29 cellular contexts compared by ENCODE assay signal in genomic region chr10:35063837-35064454, GRCh38.
"Had no signal": no experiment of that assay in that cellular context is flagged by ENCODE, and none has a peak within 500 bp of the region (broad histone marks: within the 10 kb centered on the region; RNA-seq: fewer than 3 reads in every experiment).

No MANE protein-coding gene starts in this region.

- H3K27me3 ChIP-seq: gastrocnemius medialis, neural progenitor cell, suprapubic skin, tibial artery had no signal

- H3K4me2 ChIP-seq: neural progenitor cell had no signal

- H3K36me3 Mint-ChIP-seq: natural killer cell had no signal

- H3K9me3 ChIP-seq: gastrocnemius medialis, suprapubic skin, tibial artery had no signal

- ATAC-seq: activated CD8-positive, alpha-beta memory T cell treated with anti-CD3 and anti-CD28 coated beads, Interleukin-2, amount 10 ng/mL, durations not matched to agents 7 days and 5 days; activated CD8-positive, alpha-beta T cell treated with anti-CD3 and anti-CD28 coated beads, Interleukin-2, amount 10 ng/mL, durations not matched to agents 7 days and 5 days; activated naive CD4-positive, alpha-beta T cell treated with anti-CD3 and anti-CD28 coated beads, Interleukin-2, amount 50 U/mL, for 72 hours; activated T-cell treated with anti-CD3 and anti-CD28 coated beads, Interleukin-2, amount 50 U/mL, for 72 hours; gastrocnemius medialis; left cardiac atrium; left ventricle myocardium superior; natural killer cell; right cardiac atrium had no signal

- FAIRE-seq: colon, endometrium, islet of Langerhans had no signal

- H2AFZ ChIP-seq: neural progenitor cell had no signal

- H3K27ac ChIP-seq: gastrocnemius medialis, neural progenitor cell, suprapubic skin, tibial artery had no signal

- H3K9me3 Mint-ChIP-seq: activated B cell treated with CpG ODN at 0.5 μM for 24 hours; activated naive CD4-positive, alpha-beta T cell treated with anti-CD3 and anti-CD28 coated beads, Interleukin-2, amount 50 U/mL, for 72 hours; activated T-cell treated with anti-CD3 and anti-CD28 coated beads, Interleukin-2, amount 50 U/mL, for 72 hours; natural killer cell; neural progenitor cell; T-helper 1 cell treated with Interleukin-12 subunit alpha and Interleukin-12 subunit beta and Interleukin-4 antibody, amounts not matched to agents 30 μg/mL and 1 μg/mL, for 36 hours had no signal

- H3K4me3 ChIP-seq: gastrocnemius medialis, neural progenitor cell, suprapubic skin, tibial artery had no signal

- H3K4me1 ChIP-seq: gastrocnemius medialis, neural progenitor cell, suprapubic skin, tibial artery had no signal

- DNase-seq: activated B cell treated with CpG ODN at 0.5 μM for 24 hours; activated CD4-positive, alpha-beta T cell treated with anti-CD3 and anti-CD28 coated beads, Interleukin-2, amount 50 U/mL, for 1 hour; activated CD8-positive, alpha-beta memory T cell treated with anti-CD3 and anti-CD28 coated beads, Interleukin-2, amount 10 ng/mL, durations not matched to agents 7 days and 5 days; activated CD8-positive, alpha-beta T cell treated with anti-CD3 and anti-CD28 coated beads, Interleukin-2, amount 10 ng/mL, durations not matched to agents 7 days and 5 days; activated naive CD4-positive, alpha-beta T cell; activated T-cell treated with anti-CD3 and anti-CD28 coated beads, Interleukin-2, amount 50 U/mL, for 72 hours; dermis blood vessel endothelial cell; effector CD8-positive, alpha-beta T cell; gastrocnemius medialis; glutamatergic neuron; left cardiac atrium; left ventricle myocardium superior; mammary epithelial cell; natural killer cell; occipital lobe; right cardiac atrium; stimulated activated CD4-positive, alpha-beta T cell treated with anti-CD3 and anti-CD28 coated beads, Interleukin-15, amount 100 ng/mL, for 24 hours; stimulated activated CD4-positive, alpha-beta T cell treated with anti-CD3 and anti-CD28 coated beads, Interleukin-2, amount 100 ng/mL, for 24 hours; stimulated activated naive CD4-positive, alpha-beta T cell; SW 1271; T-helper 9 cell; tibial artery had no signal

- H3K9ac ChIP-seq: neural progenitor cell had no signal

- H3K36me3 ChIP-seq: neural progenitor cell had no signal

- H3K27me3 Mint-ChIP-seq: activated B cell treated with CpG ODN at 0.5 μM for 24 hours; activated CD8-positive, alpha-beta memory T cell treated with anti-CD3 and anti-CD28 coated beads, Interleukin-2, amount 10 ng/mL, durations not matched to agents 7 days and 5 days had no signal

- H3K4me1 Mint-ChIP-seq: neural progenitor cell had no signal

- H3K27ac Mint-ChIP-seq: activated B cell treated with CpG ODN at 0.5 μM for 24 hours; activated CD8-positive, alpha-beta memory T cell treated with anti-CD3 and anti-CD28 coated beads, Interleukin-2, amount 10 ng/mL, durations not matched to agents 7 days and 5 days; activated CD8-positive, alpha-beta T cell treated with anti-CD3 and anti-CD28 coated beads, Interleukin-2, amount 10 ng/mL, durations not matched to agents 7 days and 5 days; activated T-cell treated with anti-CD3 and anti-CD28 coated beads, Interleukin-2, amount 50 U/mL, for 72 hours; natural killer cell; neural progenitor cell; T-helper 1 cell treated with Interleukin-12 subunit alpha and Interleukin-12 subunit beta and Interleukin-4 antibody, amounts not matched to agents 30 μg/mL and 1 μg/mL, for 36 hours had no signal

- H3K4me3 Mint-ChIP-seq: activated B cell treated with CpG ODN at 0.5 μM for 24 hours; activated CD8-positive, alpha-beta memory T cell treated with anti-CD3 and anti-CD28 coated beads, Interleukin-2, amount 10 ng/mL, durations not matched to agents 7 days and 5 days; activated CD8-positive, alpha-beta T cell treated with anti-CD3 and anti-CD28 coated beads, Interleukin-2, amount 10 ng/mL, durations not matched to agents 7 days and 5 days; activated T-cell treated with anti-CD3 and anti-CD28 coated beads, Interleukin-2, amount 50 U/mL, for 72 hours; natural killer cell; neural progenitor cell; T-helper 1 cell treated with Interleukin-12 subunit alpha and Interleukin-12 subunit beta and Interleukin-4 antibody, amounts not matched to agents 30 μg/mL and 1 μg/mL, for 36 hours had no signal
